2 cellular contexts compared by ENCODE assay signal in the genomic region with DNA sequence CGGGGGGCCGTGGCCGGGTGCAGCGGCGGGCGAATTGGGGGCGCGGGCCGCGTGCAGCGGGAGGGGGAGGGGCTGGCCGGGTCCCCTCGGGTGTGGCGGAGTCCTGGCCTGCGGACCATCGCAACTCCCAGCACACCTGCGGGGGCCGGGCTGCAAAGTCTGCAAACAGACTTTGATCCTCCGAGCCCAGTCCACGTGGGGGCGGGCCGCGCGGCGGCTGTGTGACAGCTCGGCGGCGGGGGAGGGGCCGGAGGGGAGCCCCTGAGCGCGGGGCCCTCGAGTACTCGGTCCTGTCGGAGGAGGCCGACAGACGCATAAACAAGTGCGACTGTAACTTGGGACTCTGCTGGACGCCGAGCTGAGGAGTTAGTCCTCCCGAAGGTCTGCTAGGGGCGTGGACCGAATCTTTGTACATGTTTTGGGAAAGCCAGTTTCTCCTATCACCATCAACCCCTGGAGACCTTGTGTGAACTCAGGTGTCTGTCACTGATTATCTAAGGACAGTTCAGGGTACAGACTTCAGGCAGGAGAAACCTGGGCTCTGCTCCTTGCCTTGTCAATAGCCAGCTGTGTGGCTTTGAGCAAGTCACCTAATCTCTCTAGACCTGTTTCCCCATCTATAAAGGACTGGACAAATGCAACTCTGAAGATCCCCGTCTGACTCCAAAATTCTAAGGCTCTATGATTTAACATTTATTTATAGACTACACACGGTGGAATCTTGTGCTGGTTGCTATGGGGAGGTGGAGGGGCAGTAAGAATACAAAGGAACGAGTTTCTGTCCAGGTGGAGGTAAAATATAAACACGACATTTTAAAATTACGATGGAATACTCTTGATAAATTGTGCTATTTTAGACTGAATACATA.
A peak's percentile ranks its signal among the peaks of the same experiment; 100 is the strongest.
TF ChIP-seq lines count a peak whose summit lies in the region.

No MANE protein-coding gene starts in this region.

TF ChIP-seq in HEK293, 187 proteins besides CTCF, POLR2A, EP300 and RAD21 (continued from another document and continues in another):
- TF ChIP-seq, protein P1, sequence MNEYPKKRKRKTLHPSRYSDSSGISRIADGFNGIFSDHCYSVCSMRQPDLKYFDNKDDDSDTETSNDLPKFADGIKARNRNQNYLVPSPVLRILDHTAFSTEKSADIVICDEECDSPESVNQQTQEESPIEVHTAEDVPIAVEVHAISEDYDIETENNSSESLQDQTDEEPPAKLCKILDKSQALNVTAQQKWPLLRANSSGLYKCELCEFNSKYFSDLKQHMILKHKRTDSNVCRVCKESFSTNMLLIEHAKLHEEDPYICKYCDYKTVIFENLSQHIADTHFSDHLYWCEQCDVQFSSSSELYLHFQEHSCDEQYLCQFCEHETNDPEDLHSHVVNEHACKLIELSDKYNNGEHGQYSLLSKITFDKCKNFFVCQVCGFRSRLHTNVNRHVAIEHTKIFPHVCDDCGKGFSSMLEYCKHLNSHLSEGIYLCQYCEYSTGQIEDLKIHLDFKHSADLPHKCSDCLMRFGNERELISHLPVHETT (tag by site-specific recombination; IDR thresholded peaks at IDR 0.05), result no peak
- TF ChIP-seq, protein P2, sequence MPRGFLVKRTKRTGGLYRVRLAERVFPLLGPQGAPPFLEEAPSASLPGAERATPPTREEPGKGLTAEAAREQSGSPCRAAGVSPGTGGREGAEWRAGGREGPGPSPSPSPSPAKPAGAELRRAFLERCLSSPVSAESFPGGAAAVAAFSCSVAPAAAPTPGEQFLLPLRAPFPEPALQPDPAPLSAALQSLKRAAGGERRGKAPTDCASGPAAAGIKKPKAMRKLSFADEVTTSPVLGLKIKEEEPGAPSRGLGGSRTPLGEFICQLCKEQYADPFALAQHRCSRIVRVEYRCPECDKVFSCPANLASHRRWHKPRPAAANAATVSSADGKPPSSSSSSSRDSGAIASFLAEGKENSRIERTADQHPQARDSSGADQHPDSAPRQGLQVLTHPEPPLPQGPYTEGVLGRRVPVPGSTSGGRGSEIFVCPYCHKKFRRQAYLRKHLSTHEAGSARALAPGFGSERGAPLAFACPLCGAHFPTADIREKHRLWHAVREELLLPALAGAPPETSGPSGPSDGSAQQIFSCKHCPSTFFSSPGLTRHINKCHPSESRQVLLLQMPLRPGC (tag by site-specific recombination; IDR thresholded peaks at IDR 0.05), result no peak
- no peak; the same call in 1 of the 2 replicates for TF ChIP-seq KLF9 (tag by site-specific recombination; IDR thresholded peaks at IDR 0.05; ENCODE audit: low read depth)
- TF ChIP-seq ZNF266 (tag by site-specific recombination; IDR thresholded peaks at IDR 0.05; ENCODE audit: low read depth), result no peak
- no peak for TF ChIP-seq WT1 (tag by site-specific recombination; IDR thresholded peaks at IDR 0.05)
- TF ChIP-seq ZNF202 (tag by site-specific recombination; IDR thresholded peaks at IDR 0.05; ENCODE audit: borderline replicate concordance), result 0 out of 2 replicates have a peak, but pooled peaks have one; percentile 70
- TF ChIP-seq ZNF366 (tag by site-specific recombination; conservative IDR thresholded peaks at IDR 0.05), result no peak
- TF ChIP-seq YY2 (tag by site-specific recombination; IDR thresholded peaks at IDR 0.05), result no peak
- no peak for TF ChIP-seq ZNF624 (tag by site-specific recombination; IDR thresholded peaks at IDR 0.05)
- TF ChIP-seq ZNF391 (tag by site-specific recombination; IDR thresholded peaks at IDR 0.05; ENCODE audit: borderline replicate concordance, low read depth), result no peak
- TF ChIP-seq ZNF791 (tag by site-specific recombination; IDR thresholded peaks at IDR 0.05), result no peak
- TF ChIP-seq KLF10 (tag by site-specific recombination; IDR thresholded peaks at IDR 0.05), result no peak; the same call in none of the 2 replicates
- TF ChIP-seq, protein P3, sequence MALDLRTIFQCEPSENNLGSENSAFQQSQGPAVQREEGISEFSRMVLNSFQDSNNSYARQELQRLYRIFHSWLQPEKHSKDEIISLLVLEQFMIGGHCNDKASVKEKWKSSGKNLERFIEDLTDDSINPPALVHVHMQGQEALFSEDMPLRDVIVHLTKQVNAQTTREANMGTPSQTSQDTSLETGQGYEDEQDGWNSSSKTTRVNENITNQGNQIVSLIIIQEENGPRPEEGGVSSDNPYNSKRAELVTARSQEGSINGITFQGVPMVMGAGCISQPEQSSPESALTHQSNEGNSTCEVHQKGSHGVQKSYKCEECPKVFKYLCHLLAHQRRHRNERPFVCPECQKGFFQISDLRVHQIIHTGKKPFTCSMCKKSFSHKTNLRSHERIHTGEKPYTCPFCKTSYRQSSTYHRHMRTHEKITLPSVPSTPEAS (tag by site-specific recombination; IDR thresholded peaks at IDR 0.05), result no peak
- no peak for TF ChIP-seq PRDM10 (tag by site-specific recombination; IDR thresholded peaks at IDR 0.05)
- TF ChIP-seq ZNF292 (tag by site-specific recombination; IDR thresholded peaks at IDR 0.05; ENCODE audit: borderline replicate concordance, low read depth), result no peak
- no peak for TF ChIP-seq ZNF37A (tag by site-specific recombination; IDR thresholded peaks at IDR 0.05)
- peak; percentile 60 for TF ChIP-seq ZXDB (tag by site-specific recombination; IDR thresholded peaks at IDR 0.05)
- no peak for TF ChIP-seq ELK4 (IDR thresholded peaks at IDR 0.05; ENCODE audit: borderline replicate concordance, low read depth, low read length)

TF ChIP-seq in endothelial cell of umbilical vein, 7 proteins besides CTCF, POLR2A, EP300 and RAD21 (continued from another document):
- no peak for TF ChIP-seq FOS (IDR thresholded peaks at IDR 0.05; ENCODE audit: borderline replicate concordance, insufficient read depth, low read length)
- no peak for TF ChIP-seq EZH2 (IDR thresholded peaks at IDR 0.05; ENCODE audit: borderline replicate concordance, low read depth, low read length, severe bottlenecking)
- no peak for TF ChIP-seq GATA2 (IDR thresholded peaks at IDR 0.05; ENCODE audit: insufficient read depth, insufficient read length, low read depth, low read length)
- TF ChIP-seq POLR2AphosphoS5 (IDR thresholded peaks at IDR 0.05; ENCODE audit: insufficient read depth, low read depth, low read length), result no peak
